13 cellular contexts compared by ENCODE assay signal in genomic region chr1:213931804-213932203, GRCh38. TPM values are rescaled to one million over a fixed set of nuclear protein-coding genes. Genes with fewer than 3 reads are reported as not detected.
DNase-seq lines count a peak whose midpoint lies in the region; ATAC-seq and TF ChIP-seq lines count a peak whose summit lies in the region.
"Had no signal": no experiment of that assay in that cellular context is flagged by ENCODE, and none has a peak within 500 bp of the region (broad histone marks: within the 10 kb centered on the region; RNA-seq: fewer than 3 reads in every experiment).

No MANE protein-coding gene starts in this region.

- H3K4me1 ChIP-seq in left ventricle myocardium inferior (peaks cover 13% of the 10 kb centered on the region), Peyer's patch (no peaks in the 10 kb centered on the region)

- peak; percentile 14 for TF ChIP-seq CTCF in left ventricle myocardium inferior (IDR thresholded peaks at IDR 0.05; ENCODE audit: borderline replicate concordance)
- peak; percentile 4 for TF ChIP-seq CTCF in NB4 (IDR thresholded peaks at IDR 0.05; ENCODE audit: low read depth, low read length)
- TF ChIP-seq CTCF in endothelial cell (IDR thresholded peaks at IDR 0.05; ENCODE audit: unreplicated experiment): no peak
- no peak for TF ChIP-seq CTCF in Peyer's patch (IDR thresholded peaks at IDR 0.05)

- DNase-seq in left ventricle myocardium inferior (no peak), left cardiac atrium (no peak), NB4 (ENCODE audit: low read depth) (no peak), endothelial cell (ENCODE audit: low spot score) (peak; percentile 13), Peyer's patch (no peak), H4 (ENCODE audit: low spot score) (no peak), hepatic stellate cell (ENCODE audit: low spot score) (no peak), anterior cingulate cortex (lab: John Stamatoyannopoulos, UW) (no peak)
- DNase-seq: activated CD4-positive, alpha-beta memory T cell treated with anti-CD3 and anti-CD28 coated beads, Interleukin-2, amount 10 ng/mL, durations not matched to agents 7 days and 5 days; effector memory CD4-positive, alpha-beta T cell; mesenchymal stem cell; NCI-H2107; retina had no signal

- no peaks in the 10 kb centered on the region for H3K36me3 Mint-ChIP-seq in endothelial cell (ENCODE audit: low read depth, unreplicated experiment)

- peaks cover 3% of the 10 kb centered on the region for H3K4me1 Mint-ChIP-seq in endothelial cell (ENCODE audit: unreplicated experiment)
- H3K4me1 Mint-ChIP-seq: activated CD4-positive, alpha-beta memory T cell treated with anti-CD3 and anti-CD28 coated beads, Interleukin-2, amount 10 ng/mL, durations not matched to agents 7 days and 5 days had no signal

- H3K27ac Mint-ChIP-seq in endothelial cell (ENCODE audit: unreplicated experiment): no peak overlapping the region
- H3K27ac Mint-ChIP-seq: activated CD4-positive, alpha-beta memory T cell treated with anti-CD3 and anti-CD28 coated beads, Interleukin-2, amount 10 ng/mL, durations not matched to agents 7 days and 5 days had no signal

- intact Hi-C loops in left ventricle myocardium inferior (cut with micrococcal nuclease): no loop called here
- intact Hi-C loops in left cardiac atrium (cut with DNase I): loop anchor here in 1 of 2 donors (5.0 kb wide), 1 partner anchor 45 kb away; no protein-coding TSS in a partner anchor

- H3K36me3 ChIP-seq in left ventricle myocardium inferior: no peaks in the 10 kb centered on the region
- no peaks in the 10 kb centered on the region for H3K36me3 ChIP-seq in Peyer's patch

- H3K27me3 Mint-ChIP-seq in endothelial cell (ENCODE audit: unreplicated experiment): peaks cover 2% of the 10 kb centered on the region
- H3K27me3 Mint-ChIP-seq: activated CD4-positive, alpha-beta memory T cell treated with anti-CD3 and anti-CD28 coated beads, Interleukin-2, amount 10 ng/mL, durations not matched to agents 7 days and 5 days had no signal

- H3K27ac ChIP-seq in left ventricle myocardium inferior (replicated peaks): no peak overlapping the region
- H3K27ac ChIP-seq in Peyer's patch: no peak overlapping the region

- H3K9me3 Mint-ChIP-seq in endothelial cell (ENCODE audit: unreplicated experiment): no peaks in the 10 kb centered on the region
- H3K9me3 Mint-ChIP-seq: activated CD4-positive, alpha-beta memory T cell treated with anti-CD3 and anti-CD28 coated beads, Interleukin-2, amount 10 ng/mL, durations not matched to agents 7 days and 5 days had no signal

- no peaks in the 10 kb centered on the region for H3K9me3 ChIP-seq in left ventricle myocardium inferior (replicated peaks)
- no peaks in the 10 kb centered on the region for H3K9me3 ChIP-seq in Peyer's patch

- H3K27me3 ChIP-seq in left ventricle myocardium inferior (ENCODE audit: low read depth): no peaks in the 10 kb centered on the region
- no peaks in the 10 kb centered on the region for H3K27me3 ChIP-seq in Peyer's patch

- no peak overlapping the region for H3K4me3 ChIP-seq in left ventricle myocardium inferior
- no peak overlapping the region for H3K4me3 ChIP-seq in NB4 (ENCODE audit: low read depth, low read length)
- no peak overlapping the region for H3K4me3 ChIP-seq in Peyer's patch

- no peak overlapping the region for H3K4me3 Mint-ChIP-seq in endothelial cell (ENCODE audit: unreplicated experiment)
- H3K4me3 Mint-ChIP-seq: activated CD4-positive, alpha-beta memory T cell treated with anti-CD3 and anti-CD28 coated beads, Interleukin-2, amount 10 ng/mL, durations not matched to agents 7 days and 5 days had no signal

- TF ChIP-seq POLR2A in NB4 (IDR thresholded peaks at IDR 0.05; ENCODE audit: extremely low read depth, insufficient read length) (no peak), Peyer's patch (IDR thresholded peaks at IDR 0.05) (no peak)

- ATAC-seq in left cardiac atrium: no peak

RNA-seq across cellular contexts. Expression of gene PROX1, which starts 56.0 kb away (rescaled TPM):
- total RNA-seq in left ventricle myocardium inferior: 80.6 TPM
- 10 to 100 TPM; 59.5 to 77.9 TPM for total RNA-seq in left cardiac atrium
- 7.2 TPM for total RNA-seq in endothelial cell (ENCODE audit: unreplicated experiment)
- total RNA-seq in Peyer's patch: 10 to 100 TPM in 2 of 4 donors, 1 to 10 TPM in 2; 7.4 to 26.4 (median 13.7) TPM
- total RNA-seq in H4 (2014; rRNA removed; shearing (Covaris generic)): 0.14 and 0.21 TPM in 2 replicates

Comparison
In these comparisons a context has a peak if more than half of its experiments do, and no peak if none do; other contexts are left out.
1. CTCF ChIP-seq: peak in left ventricle myocardium inferior (single experiment) and NB4 (single experiment); none in endothelial cell (single experiment) and Peyer's patch (0 of 6).